21 cellular contexts compared by ENCODE assay signal in genomic region chr7:97001221-97001620, GRCh38. TPM values are rescaled to one million over a fixed set of nuclear protein-coding genes. Genes with fewer than 3 reads are reported as not detected.
DNase-seq lines count a peak whose midpoint lies in the region; ATAC-seq and TF ChIP-seq lines count a peak whose summit lies in the region.
"Had no signal": no experiment of that assay in that cellular context is flagged by ENCODE, and none has a peak within 500 bp of the region (broad histone marks: within the 10 kb centered on the region; RNA-seq: fewer than 3 reads in every experiment).

No MANE protein-coding gene starts in this region.

- TF ChIP-seq POLR2A in lower leg skin (IDR thresholded peaks at IDR 0.05) = no peak

- H3K36me3 Mint-ChIP-seq in type B pancreatic cell = no peaks in the 10 kb centered on the region
- H3K36me3 Mint-ChIP-seq: CD4-positive, CD25-positive, alpha-beta regulatory T cell had no signal

- H3K27me3 Mint-ChIP-seq in type B pancreatic cell = peaks cover 94% of the 10 kb centered on the region
- H3K27me3 Mint-ChIP-seq in stimulated activated naive CD8-positive, alpha-beta T cell treated with anti-CD3 and anti-CD28 coated beads, Interleukin-15, amount 100 ng/mL, for 72 hours = peaks cover 100% of the 10 kb centered on the region

- no peak for TF ChIP-seq CTCF in type B pancreatic cell (conservative IDR thresholded peaks at IDR 0.05)
- TF ChIP-seq CTCF in lower leg skin (IDR thresholded peaks at IDR 0.05) = no peak

- H3K27ac ChIP-seq in iPS-20b (ENCODE audit: low read length) = no peak overlapping the region

- WGBS in lower leg skin, 2 donors = 61 to 65% methylated on average over 3 of the region's 3 CpGs

- H3K9me3 ChIP-seq in iPS-20b (ENCODE audit: insufficient read depth, low read depth, low read length) = peaks cover 4% of the 10 kb centered on the region; the same call in 1 of the 2 replicates

- H3K4me1 Mint-ChIP-seq in type B pancreatic cell (ENCODE audit: unreplicated experiment) = peaks cover 49% of the 10 kb centered on the region
- H3K4me1 Mint-ChIP-seq in stimulated activated naive CD8-positive, alpha-beta T cell treated with anti-CD3 and anti-CD28 coated beads, Interleukin-15, amount 100 ng/mL, for 72 hours = peaks cover 31% of the 10 kb centered on the region

- no peak overlapping the region for H3K9ac ChIP-seq in iPS-20b (ENCODE audit: low read depth, low read length)

- peak overlapping the region; percentile 95 for H3K4me3 Mint-ChIP-seq in type B pancreatic cell
- no peak overlapping the region for H3K4me3 Mint-ChIP-seq in stimulated activated naive CD8-positive, alpha-beta T cell treated with anti-CD3 and anti-CD28 coated beads, Interleukin-15, amount 100 ng/mL, for 72 hours
- H3K4me3 Mint-ChIP-seq: CD4-positive, CD25-positive, alpha-beta regulatory T cell; T-helper 1 cell treated with Interleukin-12 subunit alpha and Interleukin-12 subunit beta and Interleukin-4 antibody, amounts not matched to agents 30 μg/mL and 1 μg/mL, for 36 hours had no signal

- peaks cover 93% of the 10 kb centered on the region for H3K27me3 ChIP-seq in H7 (ENCODE audit: control insufficient read depth, insufficient read depth, low read length)
- H3K27me3 ChIP-seq in iPS-20b (ENCODE audit: insufficient read depth, low read length) = peaks cover 100% of the 10 kb centered on the region

- H3K36me3 ChIP-seq in H7 (replicated peaks; ENCODE audit: control insufficient read depth, insufficient read depth, low read length) (no peaks in the 10 kb centered on the region), iPS-20b (ENCODE audit: insufficient read depth, low read depth, low read length) (no peaks in the 10 kb centered on the region)

- DNase-seq in H7 (peak; percentile 50), NCI-H1417 (lab: John Stamatoyannopoulos, UW) (peak in 2 of 3 experiments; percentile 75 to 89), type B pancreatic cell (ENCODE audit: extremely low spot score, unreplicated experiment) (no peak), cerebellar cortex (ENCODE audit: low spot score) (no peak), lower leg skin (ENCODE audit: low spot score in 2 of 2) (no peak)
- DNase-seq in stimulated activated naive CD8-positive, alpha-beta T cell treated with anti-CD3 and anti-CD28 coated beads, Interleukin-15, amount 100 ng/mL, for 72 hours = no peak
- DNase-seq: CD4-positive, CD25-positive, alpha-beta regulatory T cell; DMS79; KBM-7; MM.1S; NCI-H1092; NCI-H146; NCI-H2029; NCI-H2227 treated with DMSO at 0.1 percent for 48 hours; NCI-H510A treated with DMSO at 0.1 percent for 48 hours; NCI-H82; PC-3; Right ventricle myocardium superior had no signal

- no peaks in the 10 kb centered on the region for H3K9me3 Mint-ChIP-seq in type B pancreatic cell
- no peaks in the 10 kb centered on the region for H3K9me3 Mint-ChIP-seq in stimulated activated naive CD8-positive, alpha-beta T cell treated with anti-CD3 and anti-CD28 coated beads, Interleukin-15, amount 100 ng/mL, for 72 hours
- H3K9me3 Mint-ChIP-seq: T-helper 1 cell treated with Interleukin-12 subunit alpha and Interleukin-12 subunit beta and Interleukin-4 antibody, amounts not matched to agents 30 μg/mL and 1 μg/mL, for 36 hours had no signal

- H3K4me3 ChIP-seq in H7 (ENCODE audit: insufficient read depth, low read depth, low read length) (no peak overlapping the region), iPS-20b (ENCODE audit: low read length) (peak overlapping the region; percentile 32), lower leg skin (ENCODE audit: low read depth, poor library complexity, severe bottlenecking) (no peak overlapping the region)
- H3K4me3 ChIP-seq: GM12878 had no signal

- H3K4me1 ChIP-seq in iPS-20b (ENCODE audit: insufficient read depth, low read length) = peaks cover 16% of the 10 kb centered on the region

- no peak for ATAC-seq in stimulated activated naive CD8-positive, alpha-beta T cell treated with anti-CD3 and anti-CD28 coated beads, Interleukin-15, amount 100 ng/mL, for 72 hours
- ATAC-seq: GM12878, PC-3 had no signal

- intact Hi-C loops in lower leg skin (cut with DNase I; ENCODE audit: low total_unique reads) = no loop called here

- peak overlapping the region; percentile 50 for H3K27ac Mint-ChIP-seq in type B pancreatic cell
- no peak overlapping the region for H3K27ac Mint-ChIP-seq in stimulated activated naive CD8-positive, alpha-beta T cell treated with anti-CD3 and anti-CD28 coated beads, Interleukin-15, amount 100 ng/mL, for 72 hours
- H3K27ac Mint-ChIP-seq: CD4-positive, CD25-positive, alpha-beta regulatory T cell; T-helper 1 cell treated with Interleukin-12 subunit alpha and Interleukin-12 subunit beta and Interleukin-4 antibody, amounts not matched to agents 30 μg/mL and 1 μg/mL, for 36 hours had no signal

RNA-seq across cellular contexts. Expression of gene DLX6, which starts 4.1 kb away (rescaled TPM):
- total RNA-seq in H7 (2014; rRNA removed; shearing (Covaris generic)) = not detected in 2 replicates
- total RNA-seq in type B pancreatic cell (ENCODE audit: low replicate concordance) (3.5 and 25.5 TPM in 2 replicates), lower leg skin (1 to 10 TPM in 3 of 4 donors, under 1 TPM in 1; 0.59 to 5.0 (median 1.6) TPM)
- total RNA-seq: CD4-positive, CD25-positive, alpha-beta regulatory T cell; GM12878; PC-3; Right ventricle myocardium superior had no signal

RNA-seq across cellular contexts. Expression of gene DLX5, which starts 23.4 kb away (rescaled TPM):
- total RNA-seq in H7 (2014; rRNA removed; shearing (Covaris generic)) = not detected in 2 replicates
- total RNA-seq in type B pancreatic cell (ENCODE audit: low replicate concordance) = 21.0 and 37.9 TPM in 2 replicates
- 10 to 100 TPM; 20.9 to 45.9 (median 35.3) TPM for total RNA-seq in lower leg skin
- total RNA-seq: CD4-positive, CD25-positive, alpha-beta regulatory T cell; GM12878; Right ventricle myocardium superior had no signal

Comparison
In these comparisons a context has a peak if more than half of its experiments do, and no peak if none do; other contexts are left out.
1. DNase-seq: peak in H7 (single experiment) and NCI-H1417 (2 of 3); none in type B pancreatic cell (single experiment), cerebellar cortex (single experiment), stimulated activated naive CD8-positive, alpha-beta T cell treated with anti-CD3 and anti-CD28 coated beads, Interleukin-15, amount 100 ng/mL, for 72 hours (0 of 2) and lower leg skin (0 of 2).
2. RNA of gene DLX5, which starts 23.4 kb away (total RNA-seq): 20.9 to 45.9 TPM in lower leg skin and 21.0 to 37.9 TPM in type B pancreatic cell; not detected in H7; every median in the first group is over 10 times any median in the second.